In genomic region chr12:76555226-76555767, GRCh38 we compare ENCODE assay signal across 16 cellular contexts. TPM values are rescaled to one million over a fixed set of nuclear protein-coding genes. Genes with fewer than 3 reads are reported as not detected.
DNase-seq lines count a peak whose midpoint lies in the region; ATAC-seq and TF ChIP-seq lines count a peak whose summit lies in the region.
"Had no signal": no experiment of that assay in that cellular context is flagged by ENCODE, and none has a peak within 500 bp of the region (broad histone marks: within the 10 kb centered on the region; RNA-seq: fewer than 3 reads in every experiment).

No MANE protein-coding gene starts in this region.

- H3K4me1 ChIP-seq in OCI-LY7 (ENCODE audit: insufficient read depth, low read length, poor library complexity, severe bottlenecking) (peaks cover 71% of the 10 kb centered on the region), smooth muscle cell (ENCODE audit: low read depth) (peaks cover 19% of the 10 kb centered on the region)
- H3K4me1 ChIP-seq: breast epithelium had no signal

- H3K27me3 Mint-ChIP-seq in activated CD4-positive, alpha-beta T cell treated with anti-CD3 and anti-CD28 coated beads, Interleukin-2, amount 10 ng/mL, durations not matched to agents 24 days and 14 days: no peaks in the 10 kb centered on the region
- no peaks in the 10 kb centered on the region for H3K27me3 Mint-ChIP-seq in activated CD4-positive, alpha-beta T cell treated with anti-CD3 and anti-CD28 coated beads for 36 hours

- H3K9ac ChIP-seq in smooth muscle cell (ENCODE audit: low read depth): no peak overlapping the region

- intact Hi-C loops in activated CD4-positive, alpha-beta T cell treated with anti-CD3 and anti-CD28 coated beads, Interleukin-2, amount 10 ng/mL, durations not matched to agents 24 days and 14 days (cut with micrococcal nuclease): loop anchor here (5.0 to 10.0 kb wide), 3 partner anchors 93 to 1160 kb away; partner anchors contain the start of gene GLIPR1L2
- intact Hi-C loops in activated CD4-positive, alpha-beta T cell treated with anti-CD3 and anti-CD28 coated beads for 36 hours (cut with DNase I, micrococcal nuclease): loop anchor here (5.0 kb wide), 3 partner anchors 98 to 1163 kb away; partner anchors contain the start of genes BBS10 (in 1 of the 2) and GLIPR1L2 (in 1 of the 2)
- intact Hi-C loops in OCI-LY7 (cut with micrococcal nuclease; ENCODE audit: unreplicated experiment): loop anchor here (5.0 to 10.0 kb wide), 2 partner anchors 207 to 1040 kb away; partner anchors contain the start of genes KRR1 and ZDHHC17

- H3K36me3 Mint-ChIP-seq in activated CD4-positive, alpha-beta T cell treated with anti-CD3 and anti-CD28 coated beads, Interleukin-2, amount 10 ng/mL, durations not matched to agents 24 days and 14 days (ENCODE audit: low read depth): peaks cover 15% of the 10 kb centered on the region
- H3K36me3 Mint-ChIP-seq in activated CD4-positive, alpha-beta T cell treated with anti-CD3 and anti-CD28 coated beads for 36 hours (ENCODE audit: low read depth): peaks cover 7% of the 10 kb centered on the region

- no peaks in the 10 kb centered on the region for H3K9me3 Mint-ChIP-seq in activated CD4-positive, alpha-beta T cell treated with anti-CD3 and anti-CD28 coated beads, Interleukin-2, amount 10 ng/mL, durations not matched to agents 24 days and 14 days
- H3K9me3 Mint-ChIP-seq in activated CD4-positive, alpha-beta T cell treated with anti-CD3 and anti-CD28 coated beads for 36 hours (ENCODE audit: low read depth): no peaks in the 10 kb centered on the region

- H3K27ac ChIP-seq in OCI-LY7 (ENCODE audit: low read depth, low read length, poor library complexity, severe bottlenecking) (peak overlapping the region; percentile 46), smooth muscle cell (ENCODE audit: low read depth) (peak overlapping the region; percentile 76)
- H3K27ac ChIP-seq: breast epithelium, stomach had no signal

- no peak for DNase-seq in activated CD4-positive, alpha-beta T cell treated with anti-CD3 and anti-CD28 coated beads, Interleukin-2, amount 10 ng/mL, durations not matched to agents 24 days and 14 days
- no peak for DNase-seq in activated CD4-positive, alpha-beta T cell treated with anti-CD3 and anti-CD28 coated beads for 36 hours
- DNase-seq in OCI-LY7 (ENCODE audit: low spot score) (peak; percentile 19), choroid plexus epithelial cell (ENCODE audit: low read depth) (peak; percentile 19), smooth muscle cell (lab: John Stamatoyannopoulos, UW; ENCODE audit: unreplicated experiment) (no peak), NCI-H1417 (lab: John Stamatoyannopoulos, UW) (no peak)
- DNase-seq: 8988T; activated naive CD4-positive, alpha-beta T cell; GDM1; mammary epithelial cell; NCI-H1930; NCI-H510A; stomach had no signal

- no peak overlapping the region for H2AFZ ChIP-seq in OCI-LY7 (ENCODE audit: low read length)
- no peak overlapping the region for H2AFZ ChIP-seq in smooth muscle cell (ENCODE audit: low read depth)

- POLR2A ChIA-PET in activated CD4-positive, alpha-beta T cell treated with anti-CD3 and anti-CD28 coated beads for 36 hours (lab: Charles Lee): interaction anchor here (0.7 kb wide), 1 partner anchor 84 kb away, joined by 5 read pairs; no protein-coding TSS in a partner anchor
- POLR2A ChIA-PET in OCI-LY7 (lab: Charles Lee): interaction anchor here (0.5 to 1.3 kb wide), 5 partner anchors 10 to 1426 kb away, joined by 3 to 8 read pairs (median 4); no protein-coding TSS in a partner anchor

- no peaks in the 10 kb centered on the region for H3K9me2 ChIP-seq in OCI-LY7 (ENCODE audit: insufficient read depth, low read length)

- H4K20me1 ChIP-seq in OCI-LY7 (ENCODE audit: insufficient read depth, low read length) (no peaks in the 10 kb centered on the region), smooth muscle cell (ENCODE audit: low read depth) (peaks cover 79% of the 10 kb centered on the region)

- no peaks in the 10 kb centered on the region for H3F3A ChIP-seq in smooth muscle cell (ENCODE audit: low read depth)

- BruUV-seq in OCI-LY7 (replicated peaks; lab: Mats Ljungman, UMichigan): no TSS peak

- H3K9me3 ChIP-seq in OCI-LY7 (ENCODE audit: low read length): no peaks in the 10 kb centered on the region
- H3K9me3 ChIP-seq in smooth muscle cell (replicated peaks; ENCODE audit: low read depth): no peaks in the 10 kb centered on the region
- H3K9me3 ChIP-seq: breast epithelium, stomach had no signal

- no peak for ATAC-seq in activated CD4-positive, alpha-beta T cell treated with anti-CD3 and anti-CD28 coated beads for 36 hours
- ATAC-seq in HG02571 (IDR thresholded peaks at IDR 0.05; ENCODE audit: unreplicated experiment) (no peak), GM19035 (IDR thresholded peaks at IDR 0.05; ENCODE audit: unreplicated experiment) (no peak)

- H3K4me3 Mint-ChIP-seq in activated CD4-positive, alpha-beta T cell treated with anti-CD3 and anti-CD28 coated beads, Interleukin-2, amount 10 ng/mL, durations not matched to agents 24 days and 14 days: peak overlapping the region; percentile 2
- no peak overlapping the region for H3K4me3 Mint-ChIP-seq in activated CD4-positive, alpha-beta T cell treated with anti-CD3 and anti-CD28 coated beads for 36 hours

- no peak overlapping the region for H3K4me3 ChIP-seq in OCI-LY7 (ENCODE audit: low read depth, low read length, poor library complexity, severe bottlenecking)
- H3K4me3 ChIP-seq in choroid plexus epithelial cell (ENCODE audit: low read depth, low read length): no peak overlapping the region
- H3K4me3 ChIP-seq in smooth muscle cell: no peak overlapping the region
- H3K4me3 ChIP-seq: breast epithelium, stomach had no signal

- CTCF ChIA-PET in activated CD4-positive, alpha-beta T cell treated with anti-CD3 and anti-CD28 coated beads for 36 hours (lab: Charles Lee): interaction anchor here (0.7 to 1.7 kb wide), 3 partner anchors 10 to 18 kb away, joined by 3 to 5 read pairs (median 4); no protein-coding TSS in a partner anchor
- CTCF ChIA-PET in OCI-LY7 (lab: Charles Lee; ENCODE audit: unreplicated experiment): no interaction called here

- TF ChIP-seq CTCF in OCI-LY7 (conservative IDR thresholded peaks at IDR 0.05; ENCODE audit: low read length): peak; percentile 50
- peak; percentile 26 for TF ChIP-seq CTCF in choroid plexus epithelial cell (conservative IDR thresholded peaks at IDR 0.05; ENCODE audit: low read depth, low read length)
- TF ChIP-seq CTCF in smooth muscle cell (IDR thresholded peaks at IDR 0.05; ENCODE audit: borderline replicate concordance, insufficient read depth, poor library complexity, severe bottlenecking): no peak

- WGBS in smooth muscle cell (ENCODE audit: low lambda C conversion rate): 83% methylated on average over 7 of the region's 7 CpGs

- no peak overlapping the region for H3K27ac Mint-ChIP-seq in activated CD4-positive, alpha-beta T cell treated with anti-CD3 and anti-CD28 coated beads, Interleukin-2, amount 10 ng/mL, durations not matched to agents 24 days and 14 days
- H3K27ac Mint-ChIP-seq in activated CD4-positive, alpha-beta T cell treated with anti-CD3 and anti-CD28 coated beads for 36 hours: no peak overlapping the region

- peaks cover 47% of the 10 kb centered on the region for H3K4me1 Mint-ChIP-seq in activated CD4-positive, alpha-beta T cell treated with anti-CD3 and anti-CD28 coated beads, Interleukin-2, amount 10 ng/mL, durations not matched to agents 24 days and 14 days
- peaks cover 60% of the 10 kb centered on the region for H3K4me1 Mint-ChIP-seq in activated CD4-positive, alpha-beta T cell treated with anti-CD3 and anti-CD28 coated beads for 36 hours

- H3K27me3 ChIP-seq in smooth muscle cell (ENCODE audit: low read depth): no peaks in the 10 kb centered on the region
- H3K27me3 ChIP-seq: breast epithelium, stomach had no signal

- H3K36me3 ChIP-seq in OCI-LY7 (ENCODE audit: insufficient read depth, low read length) (peaks cover 2% of the 10 kb centered on the region; the same call in 1 of the 2 replicates), smooth muscle cell (ENCODE audit: low read depth) (no peaks in the 10 kb centered on the region)
- H3K36me3 ChIP-seq: breast epithelium, stomach had no signal

- H3K79me2 ChIP-seq in OCI-LY7 (ENCODE audit: insufficient read depth, low read depth, low read length): peaks cover 89% of the 10 kb centered on the region
- peaks cover 86% of the 10 kb centered on the region for H3K79me2 ChIP-seq in smooth muscle cell (ENCODE audit: low read depth)

- peak overlapping the region; percentile 99 for H3K4me2 ChIP-seq in OCI-LY7 (ENCODE audit: low read length)
- H3K4me2 ChIP-seq in smooth muscle cell: peak overlapping the region; percentile 97

RNA-seq across cellular contexts. Expression of gene OSBPL8, which starts 4.3 kb away (rescaled TPM):
- 90.8 and 92.0 TPM in 2 replicates for total RNA-seq in activated CD4-positive, alpha-beta T cell treated with anti-CD3 and anti-CD28 coated beads, Interleukin-2, amount 10 ng/mL, durations not matched to agents 24 days and 14 days
- total RNA-seq in activated CD4-positive, alpha-beta T cell treated with anti-CD3 and anti-CD28 coated beads for 36 hours: 10 to 100 TPM; 70.2 to 78.5 TPM
- 25.0 and 34.0 TPM in 2 replicates for total RNA-seq in OCI-LY7 (2014; rRNA removed; shearing (Covaris generic))
- total RNA-seq in OCI-LY7 (2022) (57.0 and 61.3 TPM in 2 replicates), smooth muscle cell (108 and 129 TPM in 2 replicates)
- 32.0 and 43.2 TPM in 2 replicates for polyA plus RNA-seq in smooth muscle cell

Comparison
In these comparisons a context has a peak if more than half of its experiments do, and no peak if none do; other contexts are left out.
1. DNase-seq: peak in OCI-LY7 (single experiment) and choroid plexus epithelial cell (single experiment); none in activated CD4-positive, alpha-beta T cell treated with anti-CD3 and anti-CD28 coated beads, Interleukin-2, amount 10 ng/mL, durations not matched to agents 24 days and 14 days (single experiment), activated CD4-positive, alpha-beta T cell treated with anti-CD3 and anti-CD28 coated beads for 36 hours (single experiment), smooth muscle cell (single experiment) and NCI-H1417 (0 of 3).